22 cellular contexts compared by ENCODE assay signal in the genomic region with DNA sequence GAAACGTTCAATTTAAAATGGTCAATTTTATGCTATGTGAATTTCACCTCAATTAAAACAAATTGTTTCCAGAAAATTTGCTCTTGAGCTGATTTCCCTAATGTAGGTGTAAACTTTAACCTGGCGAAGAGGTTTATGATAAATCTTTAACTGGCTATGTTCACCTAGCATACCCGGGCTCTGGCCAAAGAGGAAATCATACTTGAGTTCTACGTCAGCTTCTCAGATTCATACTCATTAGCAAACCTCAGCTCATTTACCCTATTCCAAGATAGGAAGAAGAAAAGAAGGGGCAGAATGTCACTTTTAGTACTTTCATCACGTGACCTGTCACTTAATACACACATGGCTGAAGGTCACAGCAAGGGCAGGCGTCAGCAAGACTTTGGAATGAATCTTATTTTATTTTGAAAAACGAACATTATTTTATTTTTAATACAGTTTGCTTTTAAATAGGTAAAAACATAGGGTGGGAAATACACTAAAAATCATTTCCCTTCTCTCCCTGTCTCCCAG.
DNase-seq lines count a peak whose midpoint lies in the region; ATAC-seq, FAIRE-seq and TF ChIP-seq lines count a peak whose summit lies in the region.
"Had no signal": no experiment of that assay in that cellular context is flagged by ENCODE, and none has a peak within 500 bp of the region (broad histone marks: within the 10 kb centered on the region; RNA-seq: fewer than 3 reads in every experiment).

No MANE protein-coding gene starts in this region.

- H3K27ac ChIP-seq in right atrium auricular region (peak overlapping the region; percentile 36 to 41), pancreas (peak overlapping the region in 2 of 4 donors; percentile 25 to 57)
- H3K27ac ChIP-seq: SJSA1 had no signal

- no peak for DNase-seq in right atrium auricular region (ENCODE audit: low spot score)
- no peak for DNase-seq in cardiac septum (ENCODE audit: low spot score)
- no peak for DNase-seq in pancreas
- no peak for DNase-seq in H7
- DNase-seq: BE2C, EL, H9, HFFc6, Karpas-422, MV-4-11, NCI-H1694, NCI-H2081 treated with DMSO at 0.1 percent for 48 hours, NCI-H2171 treated with DMSO at 0.1 percent for 48 hours, NCI-H524 treated with DMSO at 0.1 percent for 48 hours, NCI-H82 had no signal

- H3K4me3 ChIP-seq in right atrium auricular region = no peak overlapping the region
- no peak overlapping the region for H3K4me3 ChIP-seq in pancreas
- no peak overlapping the region for H3K4me3 ChIP-seq in H7 (ENCODE audit: insufficient read depth, low read depth, low read length)
- H3K4me3 ChIP-seq: SJSA1 had no signal

- H3K36me3 ChIP-seq in right atrium auricular region (peaks cover 20% of the 10 kb centered on the region), pancreas (no peaks in the 10 kb centered on the region), H7 (replicated peaks; ENCODE audit: control insufficient read depth, insufficient read depth, low read length) (no peaks in the 10 kb centered on the region)
- H3K36me3 ChIP-seq: BE2C, SJSA1 had no signal

- ATAC-seq in GM19463 (IDR thresholded peaks at IDR 0.05; ENCODE audit: unreplicated experiment) = peak; percentile 95
- peak; percentile 30 to 51 (median 44) for ATAC-seq in pancreas
- ATAC-seq in HG02973 (IDR thresholded peaks at IDR 0.05; ENCODE audit: unreplicated experiment) = no peak
- ATAC-seq in HG02571 (IDR thresholded peaks at IDR 0.05; ENCODE audit: unreplicated experiment) = no peak
- ATAC-seq: Panc1 had no signal

- TF ChIP-seq CTCF in right atrium auricular region (IDR thresholded peaks at IDR 0.05) (no peak), pancreas (IDR thresholded peaks at IDR 0.05) (no peak)

- H3K9me3 ChIP-seq in right atrium auricular region (peaks cover 0 to 3% of the 10 kb centered on the region in 2 donors), pancreas (no peaks in the 10 kb centered on the region)
- H3K9me3 ChIP-seq: BE2C, SJSA1 had no signal

- no peaks in the 10 kb centered on the region for H3K27me3 ChIP-seq in right atrium auricular region
- H3K27me3 ChIP-seq in pancreas = no peaks in the 10 kb centered on the region
- no peaks in the 10 kb centered on the region for H3K27me3 ChIP-seq in H7 (ENCODE audit: control insufficient read depth, insufficient read depth, low read length)
- H3K27me3 ChIP-seq: BE2C, SJSA1 had no signal

- FAIRE-seq in islet of Langerhans (lab: Jason Lieb, UNC) (peak; percentile 95), pancreas (lab: Jason Lieb, UNC) (no peak)
- FAIRE-seq: A204.1 had no signal

- intact Hi-C loops in cardiac septum (cut with DNase I) (no loop called here), pancreas (cut with DNase I) (no loop called here)

- peaks cover 0 to 30% of the 10 kb centered on the region in 2 donors for H3K4me1 ChIP-seq in right atrium auricular region
- H3K4me1 ChIP-seq in pancreas = no peaks in the 10 kb centered on the region
- H3K4me1 ChIP-seq: BE2C had no signal

- 46 to 47% methylated on average over 7 of the region's 7 CpGs for WGBS in pancreas, 2 donors

Comparison
In these comparisons a context has a peak if more than half of its experiments do, and no peak if none do; other contexts are left out.
1. ATAC-seq: peak in GM19463 (single experiment) and pancreas (4 of 4); none in HG02973 (single experiment) and HG02571 (single experiment).